13 cellular contexts compared by ENCODE assay signal in genomic region chr11:120539681-120540369, GRCh38. TPM values are rescaled to one million over a fixed set of nuclear protein-coding genes. Genes with fewer than 3 reads are reported as not detected.
DNase-seq lines count a peak whose midpoint lies in the region; ATAC-seq and TF ChIP-seq lines count a peak whose summit lies in the region.
"Had no signal": no experiment of that assay in that cellular context is flagged by ENCODE, and none has a peak within 500 bp of the region (broad histone marks: within the 10 kb centered on the region; RNA-seq: fewer than 3 reads in every experiment).

No MANE protein-coding gene starts in this region.

- no peak overlapping the region for H3K27ac ChIP-seq in RWPE1
- H3K27ac ChIP-seq: gastroesophageal sphincter had no signal

- no peak for ATAC-seq in GM21737 (IDR thresholded peaks at IDR 0.05; ENCODE audit: unreplicated experiment)
- no peak for ATAC-seq in HG02588 (IDR thresholded peaks at IDR 0.05; ENCODE audit: unreplicated experiment)
- ATAC-seq: gastroesophageal sphincter; left lobe of liver; stimulated activated memory B cell treated with anti-CD40 and anti-IgM and Interleukin-4, amounts not matched to agents 10 μg/mL and 1 μg/mL and 100 μg/mL, for 72 hours had no signal

- peaks cover 13% of the 10 kb centered on the region for H3K9me3 Mint-ChIP-seq in mesothelial cell of epicardium
- no peaks in the 10 kb centered on the region for H3K9me3 Mint-ChIP-seq in immature natural killer cell
- H3K9me3 Mint-ChIP-seq: dendritic cell treated with granulocyte-macrophage colony-stimulating factor and Interleukin-4, amounts not matched to agents 40 ng/mL and 50 ng/mL, for 4 days had no signal

- peaks cover 1% of the 10 kb centered on the region for H3K36me3 Mint-ChIP-seq in mesothelial cell of epicardium
- H3K36me3 Mint-ChIP-seq in immature natural killer cell = no peaks in the 10 kb centered on the region
- H3K36me3 Mint-ChIP-seq: stimulated activated memory B cell treated with anti-CD40 and anti-IgM and Interleukin-4, amounts not matched to agents 10 μg/mL and 1 μg/mL and 100 μg/mL, for 72 hours had no signal

- H3K4me3 Mint-ChIP-seq in mesothelial cell of epicardium (no peak overlapping the region), immature natural killer cell (no peak overlapping the region)
- H3K4me3 Mint-ChIP-seq: dendritic cell treated with granulocyte-macrophage colony-stimulating factor and Interleukin-4, amounts not matched to agents 40 ng/mL and 50 ng/mL, for 4 days; stimulated activated memory B cell treated with anti-CD40 and anti-IgM and Interleukin-4, amounts not matched to agents 10 μg/mL and 1 μg/mL and 100 μg/mL, for 72 hours had no signal

- CTCF ChIA-PET in RWPE1 (lab: Yijun Ruan, JAX) = interaction anchor here (0.6 kb wide), 1 partner anchor 30 kb away, joined by 3 read pairs; no protein-coding TSS in a partner anchor

- H3K27ac Mint-ChIP-seq in mesothelial cell of epicardium (peak overlapping the region; percentile 54), immature natural killer cell (no peak overlapping the region)
- H3K27ac Mint-ChIP-seq: dendritic cell treated with granulocyte-macrophage colony-stimulating factor and Interleukin-4, amounts not matched to agents 40 ng/mL and 50 ng/mL, for 4 days; stimulated activated memory B cell treated with anti-CD40 and anti-IgM and Interleukin-4, amounts not matched to agents 10 μg/mL and 1 μg/mL and 100 μg/mL, for 72 hours had no signal

- peaks cover 13% of the 10 kb centered on the region for H3K4me1 Mint-ChIP-seq in mesothelial cell of epicardium
- H3K4me1 Mint-ChIP-seq in immature natural killer cell = peaks cover 24 to 27% of the 10 kb centered on the region in 2 donors

- H3K27me3 Mint-ChIP-seq in mesothelial cell of epicardium (ENCODE audit: low read depth) (peaks cover 1% of the 10 kb centered on the region), immature natural killer cell (ENCODE audit: low read depth in 3 of 3) (peaks cover 0 to 4% (median 1%) of the 10 kb centered on the region in 3 donors)

- TF ChIP-seq CTCF in RWPE1 (conservative IDR thresholded peaks at IDR 0.05; ENCODE audit: low read depth) (no peak), mesothelial cell of epicardium (IDR thresholded peaks at IDR 0.05; ENCODE audit: unreplicated experiment) (no peak)

- DNase-seq in DMS79 (lab: John Stamatoyannopoulos, UW) (peak; percentile 43), M059J (ENCODE audit: low read depth) (peak; percentile 96), RWPE1 (ENCODE audit: low spot score) (peak; percentile 23), mesothelial cell of epicardium (ENCODE audit: low spot score in 2 of 2, unreplicated experiment in 2 of 2) (no peak), immature natural killer cell (no peak), dermis blood vessel endothelial cell (no peak)
- DNase-seq: activated naive CD4-positive, alpha-beta T cell treated with anti-CD3 and anti-CD28 coated beads, Interleukin-2, amount 50 U/mL, for 16 hours had no signal

- POLR2A ChIA-PET in RWPE1 (lab: Yijun Ruan, JAX; ENCODE audit: low non-redundant PET) = no interaction called here

RNA-seq across cellular contexts. Expression of gene GRIK4, which starts 28.3 kb away (rescaled TPM):
- 0.07 TPM in 1 of 2 replicates, not detected in the other for total RNA-seq in M059J (2014; rRNA removed; shearing (Covaris generic))
- total RNA-seq in mesothelial cell of epicardium (1.5 to 2.2 TPM (median 1.8 TPM) in 3 replicates), dermis blood vessel endothelial cell (under 0.01 TPM in 1 of 2 replicates, not detected in the other)
- 1 to 10 TPM in 2 of 3 donors, under 1 TPM in 1; 0.85 to 3.6 (median 2.0) TPM for polyA plus RNA-seq in immature natural killer cell

Comparison
In these comparisons a context has a peak if more than half of its experiments do, and no peak if none do; other contexts are left out.
1. DNase-seq: peak in DMS79 (single experiment), M059J (single experiment) and RWPE1 (single experiment); none in mesothelial cell of epicardium (0 of 2), immature natural killer cell (0 of 3) and dermis blood vessel endothelial cell (single experiment).